In genomic region chr5:180801596-180802324, GRCh38 we compare ENCODE assay signal across 8 cellular contexts. TPM values are rescaled to one million over a fixed set of nuclear protein-coding genes. Genes with fewer than 3 reads are reported as not detected.
DNase-seq lines count a peak whose midpoint lies in the region; ATAC-seq and TF ChIP-seq lines count a peak whose summit lies in the region.

No MANE protein-coding gene starts in this region.

- H3K4me1 ChIP-seq in mesodermal cell (ENCODE audit: control insufficient read depth, insufficient read depth, low read length, poor library complexity, severe bottlenecking) (peaks cover 55% of the 10 kb centered on the region), vagina (peaks cover 91% of the 10 kb centered on the region)

- 46 to 66% methylated on average over 9 to 12 of the region's 15 CpGs for WGBS in mesodermal cell (ENCODE audit: insufficient coverage in 2 of 2), 2 experiments

- intact Hi-C loops in Right ventricle myocardium inferior (cut with DNase I) (loop anchor here (5.0 kb wide), 3 partner anchors 61 to 386 kb away; partner anchors contain the start of genes BTNL9 and ZFP62), cardiac septum (cut with DNase I) (loop anchor here (1.0 kb wide), 1 partner anchor 9 kb away; no protein-coding TSS in a partner anchor), vagina (cut with DNase I) (loop anchor here (10.0 kb wide), 1 partner anchor 393 kb away; no protein-coding TSS in a partner anchor)

- TF ChIP-seq POLR2A in vagina (IDR thresholded peaks at IDR 0.05): no peak

- no peaks in the 10 kb centered on the region for H3K9me3 ChIP-seq in mesodermal cell (ENCODE audit: control insufficient read depth, low read length)
- no peaks in the 10 kb centered on the region for H3K9me3 ChIP-seq in vagina

- H3K27me3 ChIP-seq in vagina: no peaks in the 10 kb centered on the region

- TF ChIP-seq CTCF in cardiac fibroblast (IDR thresholded peaks at IDR 0.05; ENCODE audit: low read depth, low read length) (no peak), vagina (IDR thresholded peaks at IDR 0.05) (no peak)

- DNase-seq in Right ventricle myocardium inferior (ENCODE audit: missing footprints) (no peak), cardiac septum (ENCODE audit: low spot score) (no peak), cardiac fibroblast (ENCODE audit: low read depth in 2 of 2) (no peak), vagina (ENCODE audit: extremely low spot score in 2 of 2) (peak; percentile 64 to 88), cerebellar cortex (ENCODE audit: low spot score) (no peak), dedifferentiated amniotic fluid mesenchymal stem cell (ENCODE audit: extremely low spot score) (no peak)

- H3K4me3 ChIP-seq in cardiac fibroblast (replicated peaks in 1 of 2; ENCODE audit: low read depth in 2 of 2, low read length in 2 of 2): peak overlapping the region; percentile 88 to 96
- H3K4me3 ChIP-seq in mesodermal cell (ENCODE audit: extremely low read depth, insufficient read depth, low read length, poor library complexity, severe bottlenecking): peak overlapping the region; percentile 81
- H3K4me3 ChIP-seq in vagina: peak overlapping the region; percentile 96 to 97

- peak overlapping the region; percentile 88 for H3K27ac ChIP-seq in mesodermal cell (ENCODE audit: low read depth, low read length, severe bottlenecking)
- H3K27ac ChIP-seq in vagina: peak overlapping the region; percentile 99

- ATAC-seq in Right ventricle myocardium inferior (peak; percentile 8), HG02938 (IDR thresholded peaks at IDR 0.05; ENCODE audit: unreplicated experiment) (no peak)

- H3K36me3 ChIP-seq in mesodermal cell (ENCODE audit: control insufficient read depth, insufficient read depth, low read length): peaks cover 32% of the 10 kb centered on the region
- H3K36me3 ChIP-seq in vagina: no peaks in the 10 kb centered on the region

RNA-seq across cellular contexts. Expression of gene MGAT1, which starts 0.8 kb away (rescaled TPM):
- total RNA-seq in Right ventricle myocardium inferior (76.0 TPM), cardiac septum (66.0 TPM), vagina (152 TPM)
- 78.6 TPM for polyA plus RNA-seq in mesodermal cell (2013, experiment 1 of 2)
- 67.6 TPM for polyA plus RNA-seq in mesodermal cell (2013, experiment 2 of 2)

RNA-seq across cellular contexts. Expression of gene ZFP62, which starts 59.3 kb away (rescaled TPM):
- total RNA-seq in Right ventricle myocardium inferior (14.7 TPM), cardiac septum (19.4 TPM), vagina (22.3 TPM)
- polyA plus RNA-seq in mesodermal cell (2013, experiment 1 of 2): 19.7 TPM
- polyA plus RNA-seq in mesodermal cell (2013, experiment 2 of 2): 28.6 TPM

Comparison
In these comparisons a context has a peak if more than half of its experiments do, and no peak if none do; other contexts are left out.
1. DNase-seq: peak in vagina (2 of 2); none in Right ventricle myocardium inferior (single experiment), cardiac septum (single experiment), cardiac fibroblast (0 of 2), cerebellar cortex (single experiment) and dedifferentiated amniotic fluid mesenchymal stem cell (single experiment).
2. Peak in every context shown above with its lines, with median percentiles within 50 percentile points of each other: H3K4me3 ChIP-seq.